24 cellular contexts compared by ENCODE assay signal in the genomic region with DNA sequence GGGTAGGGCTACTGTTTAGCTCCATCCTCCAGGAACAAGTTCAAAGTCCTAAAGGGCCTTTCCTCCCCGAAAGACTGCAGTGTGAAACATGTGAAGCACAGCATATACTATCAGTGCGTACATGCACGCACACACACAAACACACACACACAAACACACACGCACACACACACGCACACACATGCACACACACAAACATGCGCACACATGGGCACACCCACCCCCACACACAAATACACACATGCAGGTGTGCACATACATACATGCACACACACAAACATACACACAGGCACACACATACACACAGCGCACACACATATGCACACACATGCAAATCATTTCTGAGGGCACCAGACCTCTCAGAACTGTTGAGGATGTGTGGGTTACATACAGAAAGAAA.
DNase-seq lines count a peak whose midpoint lies in the region; ATAC-seq, FAIRE-seq and TF ChIP-seq lines count a peak whose summit lies in the region.
"Had no signal": no experiment of that assay in that cellular context is flagged by ENCODE, and none has a peak within 500 bp of the region (broad histone marks: within the 10 kb centered on the region; RNA-seq: fewer than 3 reads in every experiment).

No MANE protein-coding gene starts in this region.

- WGBS in H1 (ENCODE audit: extremely low coverage in 1 of 2, insufficient coverage in 1 of 2, insufficient read length in 1 of 2, insufficient replicate concordance in 2 of 2, low coverage in 1 of 2, low lambda C conversion rate in 2 of 2, missing lambda C conversion rate in 1 of 2), 2 experiments, result 73% methylated on average over 7 of the region's 7 CpGs; no CpG with 5 or more reads in 1 of the 2 experiments

- peak overlapping the region; percentile 50; the same call in 1 of the 2 replicates for H2BK12ac ChIP-seq in H1 (ENCODE audit: low read depth, low read length)

- no peak overlapping the region for H2BK120ac ChIP-seq in H1 (replicated peaks; ENCODE audit: low read depth, low read length)

- intact Hi-C loops in natural killer cell (cut with micrococcal nuclease), result no loop called here
- intact Hi-C loops in A673 (cut with micrococcal nuclease; ENCODE audit: unreplicated experiment), result no loop called here

- no peak for TF ChIP-seq RAD21 in H1 (IDR thresholded peaks at IDR 0.05 in 1 of 2, conservative IDR thresholded peaks at IDR 0.05 in 1 of 2; ENCODE audit: low read depth in 2 of 2, low read length in 2 of 2)

- H3K4me2 ChIP-seq in H1 (ENCODE audit: insufficient read depth in 1 of 2, low read depth in 2 of 2, low read length in 2 of 2) (no peak overlapping the region), neural progenitor cell (no peak overlapping the region)

- no peaks in the 10 kb centered on the region for H3K36me3 ChIP-seq in H1 (ENCODE audit: control insufficient read depth in 2 of 4, insufficient read depth in 4 of 4, low read length in 3 of 4)
- no peaks in the 10 kb centered on the region for H3K36me3 ChIP-seq in neural progenitor cell
- H3K36me3 ChIP-seq in A673 (ENCODE audit: insufficient read depth, low read length, poor library complexity, severe bottlenecking), result no peaks in the 10 kb centered on the region
- H3K36me3 ChIP-seq: BE2C had no signal

- no peak overlapping the region for H2BK5ac ChIP-seq in H1 (ENCODE audit: low read depth, low read length)

- no peak overlapping the region for H3K14ac ChIP-seq in H1 (ENCODE audit: insufficient read length)

- ATAC-seq in natural killer cell treated with Interleukin-12 subunit alpha and Interleukin-12 subunit beta and Interleukin-15 and Interleukin-18, amount 100 ng/mL, for 72 hours, result peak; percentile 4 to 15
- no peak for ATAC-seq in natural killer cell

- H3K36me3 Mint-ChIP-seq in natural killer cell treated with Interleukin-12 subunit alpha and Interleukin-12 subunit beta and Interleukin-15 and Interleukin-18, amount 100 ng/mL, for 72 hours, result no peaks in the 10 kb centered on the region
- H3K36me3 Mint-ChIP-seq in natural killer cell (no peaks in the 10 kb centered on the region), neural progenitor cell (no peaks in the 10 kb centered on the region)
- H3K36me3 Mint-ChIP-seq: CD4-positive, CD25-positive, alpha-beta regulatory T cell; CD8-positive, alpha-beta memory T cell had no signal

- H3K4me3 Mint-ChIP-seq in natural killer cell treated with Interleukin-12 subunit alpha and Interleukin-12 subunit beta and Interleukin-15 and Interleukin-18, amount 100 ng/mL, for 72 hours, result no peak overlapping the region
- H3K4me3 Mint-ChIP-seq in natural killer cell, result no peak overlapping the region
- H3K4me3 Mint-ChIP-seq in neural progenitor cell, result no peak overlapping the region
- H3K4me3 Mint-ChIP-seq: CD4-positive, CD25-positive, alpha-beta regulatory T cell; CD8-positive, alpha-beta memory T cell; HFFc6 had no signal

- H2AK5ac ChIP-seq in H1 (ENCODE audit: low read depth, low read length), result 0 out of 2 replicates have a peak overlapping the region, but pooled peaks have one; percentile 30

- DNase-seq in natural killer cell treated with Interleukin-12 subunit alpha and Interleukin-12 subunit beta and Interleukin-15 and Interleukin-18, amount 100 ng/mL, for 72 hours (ENCODE audit: low spot score), result no peak
- no peak for DNase-seq in natural killer cell
- DNase-seq in H1 (ENCODE audit: low read depth in 1 of 2, low spot score in 2 of 2), result no peak
- DNase-seq in neural progenitor cell (ENCODE audit: low spot score), result no peak
- no peak for DNase-seq in urothelium cell line (ENCODE audit: low spot score)
- DNase-seq in A673 (ENCODE audit: low spot score), result no peak
- no peak for DNase-seq in A172 (ENCODE audit: low spot score)
- no peak for DNase-seq in KG1 (lab: John Stamatoyannopoulos, UW)
- DNase-seq: 8988T; ACHN; BE2C; C1 segment of cervical spinal cord; CD4-positive, CD25-positive, alpha-beta regulatory T cell; CD8-positive, alpha-beta memory T cell; COR-L47; DMS 273 treated with DMSO at 0.1 percent for 48 hours; DMS53; DND-41; HCEC 1CT; HFFc6 had no signal

- no peak overlapping the region for H3K4me3 ChIP-seq in H1 (ENCODE audit: extremely low read depth in 1 of 4, insufficient read depth in 2 of 4, low read depth in 3 of 4, low read length in 4 of 4)
- no peak overlapping the region for H3K4me3 ChIP-seq in neural progenitor cell
- H3K4me3 ChIP-seq in A673 (ENCODE audit: low read depth, low read length, poor library complexity, severe bottlenecking), result no peak overlapping the region

- H2AFZ ChIP-seq in H1 (ENCODE audit: low read length) (no peak overlapping the region), neural progenitor cell (replicated peaks) (no peak overlapping the region)

- H3K23ac ChIP-seq in H1 (ENCODE audit: insufficient read length), result no peak overlapping the region

- H3K4me1 ChIP-seq in H1 (replicated peaks in 1 of 4; ENCODE audit: control insufficient read depth in 3 of 4, insufficient read depth in 4 of 4, low read length in 3 of 4) (no peaks in the 10 kb centered on the region; a peak in 1 of 7 replicates), neural progenitor cell (no peaks in the 10 kb centered on the region), A673 (ENCODE audit: insufficient read depth, low read length, poor library complexity, severe bottlenecking) (no peaks in the 10 kb centered on the region)
- H3K4me1 ChIP-seq: BE2C had no signal

- no peaks in the 10 kb centered on the region for H3F3A ChIP-seq in neural progenitor cell (ENCODE audit: low read depth)

- H3K27me3 ChIP-seq in H1 (replicated peaks in 1 of 4; ENCODE audit: control insufficient read depth in 3 of 4, extremely low read depth in 1 of 4, insufficient read depth in 3 of 4, low read length in 3 of 4) (peaks cover 0 to 1% (median 0%) of the 10 kb centered on the region in 4 experiments; a peak in 2 of 7 replicates), neural progenitor cell (no peaks in the 10 kb centered on the region), A673 (replicated peaks; ENCODE audit: insufficient read depth, low read depth, low read length, poor library complexity) (peaks cover 42% of the 10 kb centered on the region)
- H3K27me3 ChIP-seq: BE2C had no signal

- H4K5ac ChIP-seq in H1 (ENCODE audit: insufficient read length, low read depth, low read length), result no peak overlapping the region

- POLR2A ChIA-PET in H1 (lab: Charles Lee; ENCODE audit: partially characterized antibody) (no interaction called here), A673 (lab: Charles Lee; ENCODE audit: low non-redundant PET) (no interaction called here)

- CTCF ChIA-PET in H1 (lab: Charles Lee; ENCODE audit: partially characterized antibody), result no interaction called here
- CTCF ChIA-PET in A673 (lab: Charles Lee), result no interaction called here

- no peaks in the 10 kb centered on the region for H3K4me1 Mint-ChIP-seq in natural killer cell treated with Interleukin-12 subunit alpha and Interleukin-12 subunit beta and Interleukin-15 and Interleukin-18, amount 100 ng/mL, for 72 hours (ENCODE audit: low read depth in 2 of 2)
- H3K4me1 Mint-ChIP-seq in natural killer cell (no peaks in the 10 kb centered on the region), neural progenitor cell (peaks cover 23% of the 10 kb centered on the region)
- H3K4me1 Mint-ChIP-seq: CD4-positive, CD25-positive, alpha-beta regulatory T cell; CD8-positive, alpha-beta memory T cell had no signal

- H3K9ac ChIP-seq in H1 (replicated peaks in 1 of 4; ENCODE audit: extremely low read depth in 1 of 4, low read depth in 3 of 4, low read length in 3 of 4), result no peak overlapping the region
- no peak overlapping the region for H3K9ac ChIP-seq in neural progenitor cell

- no peaks in the 10 kb centered on the region for H3K9me3 Mint-ChIP-seq in natural killer cell treated with Interleukin-12 subunit alpha and Interleukin-12 subunit beta and Interleukin-15 and Interleukin-18, amount 100 ng/mL, for 72 hours
- H3K9me3 Mint-ChIP-seq in natural killer cell (no peaks in the 10 kb centered on the region), neural progenitor cell (no peaks in the 10 kb centered on the region)
- H3K9me3 Mint-ChIP-seq: CD4-positive, CD25-positive, alpha-beta regulatory T cell had no signal

- BruUV-seq in A673 (replicated peaks; lab: Mats Ljungman, UMichigan), result no TSS peak

- H2BK15ac ChIP-seq in H1 (ENCODE audit: low read length), result peak overlapping the region; percentile 93

- no peak overlapping the region for H2BK20ac ChIP-seq in H1 (ENCODE audit: low read length)

- H3K27me3 Mint-ChIP-seq in natural killer cell treated with Interleukin-12 subunit alpha and Interleukin-12 subunit beta and Interleukin-15 and Interleukin-18, amount 100 ng/mL, for 72 hours, result peaks cover 0 to 2% of the 10 kb centered on the region in 2 donors
- H3K27me3 Mint-ChIP-seq in natural killer cell (ENCODE audit: low read depth in 2 of 2), result no peaks in the 10 kb centered on the region
- peaks cover 10% of the 10 kb centered on the region for H3K27me3 Mint-ChIP-seq in neural progenitor cell (ENCODE audit: insufficient read depth, low read depth)

- no peak overlapping the region; the same call in 1 of the 2 replicates for H4K8ac ChIP-seq in H1 (ENCODE audit: extremely low read depth, insufficient read depth, low read length)

- no peak overlapping the region for H3K27ac Mint-ChIP-seq in natural killer cell treated with Interleukin-12 subunit alpha and Interleukin-12 subunit beta and Interleukin-15 and Interleukin-18, amount 100 ng/mL, for 72 hours
- H3K27ac Mint-ChIP-seq in natural killer cell (no peak overlapping the region), neural progenitor cell (peak overlapping the region; percentile 33)
- H3K27ac Mint-ChIP-seq: CD4-positive, CD25-positive, alpha-beta regulatory T cell; CD8-positive, alpha-beta memory T cell; HFFc6 had no signal

- H3K56ac ChIP-seq in H1 (replicated peaks; ENCODE audit: insufficient read length, low read depth, low read length), result no peak overlapping the region

- no peak for TF ChIP-seq POLR2A in H1 (IDR thresholded peaks at IDR 0.05; ENCODE audit: control extremely low read depth in 1 of 2, low read depth in 2 of 2, low read length in 2 of 2)

- H4K91ac ChIP-seq in H1 (replicated peaks; ENCODE audit: insufficient read length, low read length), result no peak overlapping the region

- H3K27ac ChIP-seq in H1 (ENCODE audit: low read depth, low read length) (no peak overlapping the region), neural progenitor cell (no peak overlapping the region), A673 (ENCODE audit: low read depth, low read length, poor library complexity, severe bottlenecking) (no peak overlapping the region)
- H3K27ac ChIP-seq: HL-60 had no signal

- H3K79me1 ChIP-seq in H1 (ENCODE audit: low read depth, low read length), result no peaks in the 10 kb centered on the region

- H4K20me1 ChIP-seq in H1 (replicated peaks in 1 of 2; ENCODE audit: control insufficient read depth in 1 of 2, insufficient read depth in 2 of 2, low read length in 2 of 2) (peaks cover 0 to 2% of the 10 kb centered on the region in 2 experiments), neural progenitor cell (ENCODE audit: low read depth) (no peaks in the 10 kb centered on the region)

- H3K4ac ChIP-seq in H1 (replicated peaks; ENCODE audit: insufficient read length, low read depth, low read length), result no peak overlapping the region

- H3K79me2 ChIP-seq in H1 (ENCODE audit: control insufficient read depth in 1 of 2, insufficient read depth in 2 of 2, low read length in 2 of 2), result no peaks in the 10 kb centered on the region
- no peaks in the 10 kb centered on the region for H3K79me2 ChIP-seq in neural progenitor cell (ENCODE audit: low read depth)

- no peak for TF ChIP-seq EP300 in H1 (IDR thresholded peaks at IDR 0.05; ENCODE audit: borderline replicate concordance in 1 of 2, low read depth in 2 of 2, low read length in 2 of 2)

- no peaks in the 10 kb centered on the region; the same call in 1 of the 2 replicates for H3K23me2 ChIP-seq in H1 (ENCODE audit: low read depth, low read length)

- no peak overlapping the region for H3K18ac ChIP-seq in H1 (ENCODE audit: extremely low read depth, low read length)

- H3K9me3 ChIP-seq in H1 (ENCODE audit: insufficient read depth in 2 of 2, low read depth in 1 of 2, low read length in 1 of 2) (no peaks in the 10 kb centered on the region), neural progenitor cell (ENCODE audit: low read depth) (no peaks in the 10 kb centered on the region), A673 (ENCODE audit: low read depth, low read length, poor library complexity, severe bottlenecking) (no peaks in the 10 kb centered on the region)
- H3K9me3 ChIP-seq: BE2C had no signal

- FAIRE-seq in H1 (lab: Jason Lieb, UNC) (no peak), urothelium cell line (lab: Jason Lieb, UNC) (peak; percentile 70)
- FAIRE-seq: G401.6, GM12891, GM19239 had no signal

- TF ChIP-seq CTCF in natural killer cell (IDR thresholded peaks at IDR 0.05), result no peak
- no peak for TF ChIP-seq CTCF in H1 (IDR thresholded peaks at IDR 0.05; ENCODE audit: control extremely low read depth in 1 of 3, insufficient read depth in 1 of 3, low read depth in 1 of 3, low read length in 3 of 3)
- TF ChIP-seq CTCF in neural progenitor cell (IDR thresholded peaks at IDR 0.05), result no peak
- TF ChIP-seq CTCF in A673 (conservative IDR thresholded peaks at IDR 0.05; ENCODE audit: low read depth, low read length), result no peak

Comparison
In these comparisons a context has a peak if more than half of its experiments do, and no peak if none do; other contexts are left out.
1. ATAC-seq: peak in natural killer cell treated with Interleukin-12 subunit alpha and Interleukin-12 subunit beta and Interleukin-15 and Interleukin-18, amount 100 ng/mL, for 72 hours (2 of 2); none in natural killer cell (0 of 3).